In the genomic region with DNA sequence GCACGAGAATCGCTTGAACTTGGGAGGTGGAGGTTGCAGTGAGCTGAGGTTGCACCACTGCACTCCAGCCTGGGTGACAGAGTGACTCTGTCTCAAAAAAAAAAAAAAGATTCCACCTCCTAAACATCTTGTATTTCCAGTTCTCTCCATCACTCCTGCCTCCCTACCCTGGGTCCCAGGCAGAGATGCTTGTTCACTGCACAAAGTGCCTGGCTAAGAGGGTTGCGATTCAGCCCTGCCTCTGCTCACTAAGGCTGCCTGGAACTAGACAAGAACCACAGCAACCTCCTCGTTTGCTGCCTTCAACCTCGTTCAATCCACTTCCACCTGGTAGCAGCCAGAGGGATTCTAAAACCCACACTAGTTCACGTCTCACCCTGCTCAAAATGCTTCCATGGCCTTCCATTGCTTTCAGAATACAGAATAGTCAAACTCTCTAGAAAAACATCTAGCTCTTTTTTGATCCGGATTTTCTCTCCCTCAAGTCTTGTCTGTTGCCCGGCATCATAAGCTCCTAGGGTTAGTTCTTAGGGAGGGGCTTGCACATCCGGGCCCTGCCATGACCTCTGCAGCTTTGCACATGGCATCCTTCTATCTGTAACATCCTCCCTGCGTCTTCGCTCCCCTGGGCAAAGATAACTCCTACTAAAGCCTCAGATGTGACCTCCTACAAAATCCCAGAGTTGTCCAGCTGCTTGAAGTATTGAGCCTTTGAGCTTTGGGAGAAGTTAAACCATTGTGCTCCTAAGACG, we compare ENCODE assay signal across 8 cellular contexts. TPM values are rescaled to one million over a fixed set of nuclear protein-coding genes. Genes with fewer than 3 reads are reported as not detected.
DNase-seq lines count a peak whose midpoint lies in the region; ATAC-seq, FAIRE-seq and TF ChIP-seq lines count a peak whose summit lies in the region.

No MANE protein-coding gene starts in this region.

- no peak overlapping the region for H2BK15ac ChIP-seq in mesenchymal stem cell (ENCODE audit: low read depth, poor library complexity, severe bottlenecking)

- H3K14ac ChIP-seq in mesenchymal stem cell (ENCODE audit: low read length in 2 of 2), result no peak overlapping the region

- peak overlapping the region in 2 of 7 donors; percentile 22 to 32 for H3K27ac Mint-ChIP-seq in CD4-positive, alpha-beta memory T cell
- no peak overlapping the region for H3K27ac Mint-ChIP-seq in WTC11

- no peaks in the 10 kb centered on the region for H3K27me3 ChIP-seq in CD4-positive, alpha-beta memory T cell (ENCODE audit: insufficient read depth, low read length)
- no peaks in the 10 kb centered on the region for H3K27me3 ChIP-seq in H7 (ENCODE audit: control insufficient read depth, insufficient read depth, low read length)
- no peaks in the 10 kb centered on the region for H3K27me3 ChIP-seq in mesenchymal stem cell (ENCODE audit: control insufficient read depth in 1 of 2, insufficient read depth in 1 of 2, low read length in 2 of 2)

- no peaks in the 10 kb centered on the region for H3K27me3 Mint-ChIP-seq in CD4-positive, alpha-beta memory T cell
- H3K27me3 Mint-ChIP-seq in WTC11 (ENCODE audit: low read depth), result peaks cover 3% of the 10 kb centered on the region; the same call in 1 of the 2 replicates

- H2BK5ac ChIP-seq in mesenchymal stem cell (ENCODE audit: low read depth, low read length, poor library complexity, severe bottlenecking), result no peak overlapping the region

- POLR2A ChIA-PET in CD4-positive, alpha-beta memory T cell (lab: Charles Lee; ENCODE audit: partially characterized antibody), result interaction anchor here (1.0 to 1.5 kb wide), 5 partner anchors 8 to 75 kb away, joined by 3 to 10 read pairs (median 7); a partner anchor contains a TSS
- POLR2A ChIA-PET in WTC11 (lab: Charles Lee), result interaction anchor here (0.6 to 1.5 kb wide), 4 partner anchors 8 to 488 kb away, joined by 3 to 4 read pairs (median 3); no protein-coding TSS in a partner anchor

- intact Hi-C loops in CD4-positive, alpha-beta memory T cell (cut with micrococcal nuclease), result loop anchor here (10.0 kb wide), 1 partner anchor 612 kb away; a partner anchor contains a TSS

- peak overlapping the region in 1 of 2 experiments; percentile 67 for H3K23ac ChIP-seq in mesenchymal stem cell (ENCODE audit: low read length in 2 of 2)

- FAIRE-seq in RCC 7860 (lab: Jason Lieb, UNC), result no peak

- no peak overlapping the region for H4K8ac ChIP-seq in mesenchymal stem cell (ENCODE audit: low read length)

- no peak for DNase-seq in CD4-positive, alpha-beta memory T cell
- no peak for DNase-seq in H7
- DNase-seq in WTC11 (ENCODE audit: low spot score), result no peak
- DNase-seq in mesenchymal stem cell, result no peak
- DNase-seq in NCI-H524 treated with DMSO at 0.1 percent for 48 hours (lab: John Stamatoyannopoulos, UW), result no peak
- no peak for DNase-seq in RCC 7860 (ENCODE audit: low spot score)
- DNase-seq in GM19240 (ENCODE audit: insufficient read length, low spot score), result no peak

- H3K18ac ChIP-seq in mesenchymal stem cell (ENCODE audit: low read depth in 1 of 2, low read length in 2 of 2), result no peak overlapping the region

- no peaks in the 10 kb centered on the region for H3K9me3 ChIP-seq in CD4-positive, alpha-beta memory T cell (ENCODE audit: control insufficient read depth in 1 of 2, low read length in 2 of 2)
- H3K9me3 ChIP-seq in mesenchymal stem cell (ENCODE audit: control insufficient read depth, low read length), result no peaks in the 10 kb centered on the region

- WGBS in mesenchymal stem cell, result 87% methylated on average over 11 of the region's 12 CpGs

- H3K4me1 ChIP-seq in CD4-positive, alpha-beta memory T cell (ENCODE audit: insufficient read depth, low read length), result peaks cover 19% of the 10 kb centered on the region
- H3K4me1 ChIP-seq in mesenchymal stem cell (ENCODE audit: control insufficient read depth, insufficient read depth, low read depth, low read length), result peaks cover 7% of the 10 kb centered on the region

- CTCF ChIA-PET in CD4-positive, alpha-beta memory T cell (lab: Charles Lee; ENCODE audit: partially characterized antibody), result interaction anchor here (0.6 to 5.2 kb wide), 9 partner anchors 9 to 703 kb away, joined by 3 to 45 read pairs (median 4); a partner anchor contains a TSS
- CTCF ChIA-PET in WTC11 (lab: Charles Lee), result interaction anchor here (0.6 to 6.6 kb wide), 4 partner anchors 8 to 86 kb away, joined by 3 to 77 read pairs (median 6); no protein-coding TSS in a partner anchor

- no peak overlapping the region for H3K4me2 ChIP-seq in mesenchymal stem cell (ENCODE audit: low read length, poor library complexity, severe bottlenecking)

- H3K4me1 Mint-ChIP-seq in CD4-positive, alpha-beta memory T cell, result peaks cover 5 to 30% (median 15%) of the 10 kb centered on the region in 4 donors
- H3K4me1 Mint-ChIP-seq in WTC11, result peaks cover 30% of the 10 kb centered on the region

- H2AFZ ChIP-seq in mesenchymal stem cell (ENCODE audit: low read depth, low read length), result no peak overlapping the region

- peaks cover 15% of the 10 kb centered on the region for H3K79me1 ChIP-seq in mesenchymal stem cell (replicated peaks; ENCODE audit: low read length, poor library complexity, severe bottlenecking)

- no peaks in the 10 kb centered on the region for H3K36me3 ChIP-seq in CD4-positive, alpha-beta memory T cell (ENCODE audit: insufficient read depth, low read length)
- H3K36me3 ChIP-seq in H7 (replicated peaks; ENCODE audit: control insufficient read depth, insufficient read depth, low read length), result peaks cover 12% of the 10 kb centered on the region
- H3K36me3 ChIP-seq in mesenchymal stem cell (ENCODE audit: control insufficient read depth in 1 of 2, insufficient read depth in 2 of 2, low read depth in 1 of 2, low read length in 2 of 2), result peaks cover 4 to 9% of the 10 kb centered on the region in 2 experiments

- H3K27ac ChIP-seq in CD4-positive, alpha-beta memory T cell (ENCODE audit: low read depth, low read length), result no peak overlapping the region
- H3K27ac ChIP-seq in mesenchymal stem cell (ENCODE audit: low read length, poor library complexity, severe bottlenecking), result no peak overlapping the region

- TF ChIP-seq CTCF in WTC11 (IDR thresholded peaks at IDR 0.05), result no peak

- no peak overlapping the region for H2BK120ac ChIP-seq in mesenchymal stem cell (ENCODE audit: low read depth, low read length)

- H3K4ac ChIP-seq in mesenchymal stem cell (ENCODE audit: low read depth in 1 of 2, low read length in 2 of 2), result no peak overlapping the region

- H3K9ac ChIP-seq in mesenchymal stem cell (ENCODE audit: low read length), result peak overlapping the region; percentile 89

- no peak overlapping the region for H4K91ac ChIP-seq in mesenchymal stem cell (ENCODE audit: low read length)

- ATAC-seq in WTC11 (no peak), GM18498 (IDR thresholded peaks at IDR 0.05; ENCODE audit: unreplicated experiment) (no peak)

- H3K36me3 Mint-ChIP-seq in CD4-positive, alpha-beta memory T cell, result peaks cover 0 to 1% of the 10 kb centered on the region in 2 donors
- H3K36me3 Mint-ChIP-seq in WTC11, result peaks cover 29% of the 10 kb centered on the region

- no peaks in the 10 kb centered on the region for H3K9me3 Mint-ChIP-seq in CD4-positive, alpha-beta memory T cell
- H3K9me3 Mint-ChIP-seq in WTC11, result no peaks in the 10 kb centered on the region

- peak overlapping the region in 1 of 2 donors; percentile 62 for H3K4me3 ChIP-seq in CD4-positive, alpha-beta memory T cell (ENCODE audit: low read length in 2 of 2)
- H3K4me3 ChIP-seq in H7 (ENCODE audit: insufficient read depth, low read depth, low read length) (peak overlapping the region; percentile 89), mesenchymal stem cell (ENCODE audit: insufficient read depth in 1 of 2, low read depth in 1 of 2, low read length in 2 of 2) (peak overlapping the region in 1 of 2 experiments; percentile 84)

- no peak overlapping the region for H2BK12ac ChIP-seq in mesenchymal stem cell (ENCODE audit: low read length in 2 of 2)

- H3K4me3 Mint-ChIP-seq in CD4-positive, alpha-beta memory T cell, result peak overlapping the region; percentile 20 to 89 (median 82)
- H3K4me3 Mint-ChIP-seq in WTC11, result peak overlapping the region; percentile 86

- H2AK5ac ChIP-seq in mesenchymal stem cell (ENCODE audit: low read length, severe bottlenecking), result peak overlapping the region; percentile 19

TF ChIP-seq in WTC11, 78 proteins besides CTCF, POLR2A, EP300 and RAD21:
- TF ChIP-seq NFATC4 (CRISPR knock-in tag; IDR thresholded peaks at IDR 0.05), result no peak

RNA-seq across cellular contexts. Expression of a gene that starts 1.0 kb away (rescaled TPM):
- 10 to 100 TPM in 1 of 2 experiments, 1 to 10 TPM in 1; 7.7 to 12.8 TPM for total RNA-seq in CD4-positive, alpha-beta memory T cell
- 1 to 10 TPM; 6.9 to 7.7 TPM for polyA plus RNA-seq in CD4-positive, alpha-beta memory T cell
- 196 and 207 TPM in 2 replicates for total RNA-seq in H7 (2014; rRNA removed; shearing (Covaris generic))
- total RNA-seq in WTC11 (2021), result 142 to 155 TPM (median 152 TPM) in 3 replicates
- polyA plus RNA-seq in mesenchymal stem cell (2013, experiment 1 of 2), result 5.5 TPM
- polyA plus RNA-seq in mesenchymal stem cell (2013, experiment 2 of 2), result 5.5 TPM

RNA-seq across cellular contexts. Expression of a gene that starts 6.7 kb away (rescaled TPM):
- total RNA-seq in CD4-positive, alpha-beta memory T cell, result 10 to 100 TPM; 28.3 to 29.7 TPM
- polyA plus RNA-seq in CD4-positive, alpha-beta memory T cell, result 10 to 100 TPM; 33.1 to 40.1 TPM
- total RNA-seq in H7 (2014; rRNA removed; shearing (Covaris generic)), result 33.9 and 38.1 TPM in 2 replicates
- total RNA-seq in WTC11 (2021), result 20.3 to 24.2 TPM (median 22.0 TPM) in 3 replicates
- polyA plus RNA-seq in mesenchymal stem cell (2013, experiment 1 of 2), result 21.1 TPM
- 20.9 TPM for polyA plus RNA-seq in mesenchymal stem cell (2013, experiment 2 of 2)

RNA-seq across cellular contexts. Expression of a gene that starts 31.8 kb away (rescaled TPM):
- total RNA-seq in CD4-positive, alpha-beta memory T cell, result 1 to 10 TPM; 3.3 to 4.2 TPM
- polyA plus RNA-seq in CD4-positive, alpha-beta memory T cell, result 1 to 10 TPM; 6.9 to 8.0 TPM
- total RNA-seq in H7 (2014; rRNA removed; shearing (Covaris generic)), result 38.7 and 44.2 TPM in 2 replicates
- 33.6 to 38.8 TPM (median 37.8 TPM) in 3 replicates for total RNA-seq in WTC11 (2021)
- polyA plus RNA-seq in mesenchymal stem cell (2013, experiment 1 of 2), result 0.83 TPM
- 0.82 TPM for polyA plus RNA-seq in mesenchymal stem cell (2013, experiment 2 of 2)

Comparison
In these comparisons a context has a peak if more than half of its experiments do, and no peak if none do; other contexts are left out.
1. RNA of a gene that starts 1.0 kb away (total RNA-seq): 196 to 207 TPM in H7 and 142 to 155 TPM in WTC11; 7.7 to 12.8 TPM in CD4-positive, alpha-beta memory T cell; every median in the first group is over 10 times any median in the second.